In the genomic region with DNA sequence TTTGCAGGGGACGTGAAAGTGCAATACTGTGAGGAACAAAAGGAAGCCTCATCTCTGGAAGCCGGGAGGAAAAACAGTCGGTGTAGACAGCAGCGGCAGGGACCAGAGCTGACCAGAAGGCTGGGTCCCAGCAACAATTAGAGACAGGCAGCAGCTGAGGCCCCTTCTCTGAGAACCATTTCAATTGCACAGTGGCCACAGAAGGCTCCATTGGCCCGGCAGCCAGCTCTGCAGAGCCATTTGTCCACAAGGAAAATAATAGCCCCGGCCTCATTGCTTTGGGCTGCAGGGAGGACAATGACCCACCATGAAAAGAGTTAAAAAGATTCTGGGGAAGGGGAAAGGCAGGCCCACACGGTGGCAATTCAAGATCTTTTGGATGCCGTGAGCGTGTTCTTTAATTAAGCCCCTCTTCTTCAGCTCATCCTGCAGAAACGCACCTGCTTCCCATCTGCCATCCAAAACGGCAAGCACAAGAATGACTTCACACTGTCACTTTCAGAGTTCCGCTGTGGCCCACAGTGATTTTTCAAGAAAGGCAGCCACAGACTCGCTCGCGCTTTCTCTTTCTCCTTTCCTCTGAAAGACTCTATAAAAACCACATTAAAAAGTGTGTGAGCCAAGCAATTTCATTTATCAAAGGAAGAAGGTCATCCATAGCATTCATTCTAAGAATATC, we compare ENCODE assay signal across 1 cellular context.
TF ChIP-seq lines count a peak whose summit lies in the region.

No MANE protein-coding gene starts in this region.

TF ChIP-seq in WTC11, 78 proteins besides CTCF, POLR2A, EP300 and RAD21 (continued from another document):
- TF ChIP-seq, protein P1, sequence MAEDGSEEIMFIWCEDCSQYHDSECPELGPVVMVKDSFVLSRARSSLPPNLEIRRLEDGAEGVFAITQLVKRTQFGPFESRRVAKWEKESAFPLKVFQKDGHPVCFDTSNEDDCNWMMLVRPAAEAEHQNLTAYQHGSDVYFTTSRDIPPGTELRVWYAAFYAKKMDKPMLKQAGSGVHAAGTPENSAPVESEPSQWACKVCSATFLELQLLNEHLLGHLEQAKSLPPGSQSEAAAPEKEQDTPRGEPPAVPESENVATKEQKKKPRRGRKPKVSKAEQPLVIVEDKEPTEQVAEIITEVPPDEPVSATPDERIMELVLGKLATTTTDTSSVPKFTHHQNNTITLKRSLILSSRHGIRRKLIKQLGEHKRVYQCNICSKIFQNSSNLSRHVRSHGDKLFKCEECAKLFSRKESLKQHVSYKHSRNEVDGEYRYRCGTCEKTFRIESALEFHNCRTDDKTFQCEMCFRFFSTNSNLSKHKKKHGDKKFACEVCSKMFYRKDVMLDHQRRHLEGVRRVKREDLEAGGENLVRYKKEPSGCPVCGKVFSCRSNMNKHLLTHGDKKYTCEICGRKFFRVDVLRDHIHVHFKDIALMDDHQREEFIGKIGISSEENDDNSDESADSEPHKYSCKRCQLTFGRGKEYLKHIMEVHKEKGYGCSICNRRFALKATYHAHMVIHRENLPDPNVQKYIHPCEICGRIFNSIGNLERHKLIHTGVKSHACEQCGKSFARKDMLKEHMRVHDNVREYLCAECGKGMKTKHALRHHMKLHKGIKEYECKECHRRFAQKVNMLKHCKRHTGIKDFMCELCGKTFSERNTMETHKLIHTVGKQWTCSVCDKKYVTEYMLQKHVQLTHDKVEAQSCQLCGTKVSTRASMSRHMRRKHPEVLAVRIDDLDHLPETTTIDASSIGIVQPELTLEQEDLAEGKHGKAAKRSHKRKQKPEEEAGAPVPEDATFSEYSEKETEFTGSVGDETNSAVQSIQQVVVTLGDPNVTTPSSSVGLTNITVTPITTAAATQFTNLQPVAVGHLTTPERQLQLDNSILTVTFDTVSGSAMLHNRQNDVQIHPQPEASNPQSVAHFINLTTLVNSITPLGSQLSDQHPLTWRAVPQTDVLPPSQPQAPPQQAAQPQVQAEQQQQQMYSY (CRISPR knock-in tag; IDR thresholded peaks at IDR 0.05), result no peak
- TF ChIP-seq FOXP1 (CRISPR knock-in tag; IDR thresholded peaks at IDR 0.05; ENCODE audit: borderline replicate concordance) (no peak), ETV6 (CRISPR knock-in tag; IDR thresholded peaks at IDR 0.05) (no peak), ZNF396 (CRISPR knock-in tag; IDR thresholded peaks at IDR 0.05; ENCODE audit: borderline replicate concordance) (no peak), CREM (CRISPR knock-in tag; IDR thresholded peaks at IDR 0.05) (no peak)
